Comparison of ENCODE assay signal across 25 cellular contexts in genomic region chr2:175679728-175680127, GRCh38.
"Had no signal": no experiment of that assay in that cellular context is flagged by ENCODE, and none has a peak within 500 bp of the region (broad histone marks: within the 10 kb centered on the region; RNA-seq: fewer than 3 reads in every experiment).

No MANE protein-coding gene starts in this region.

- H3K27ac ChIP-seq: colonic mucosa, epithelial cell of prostate, esophagus squamous epithelium, gastrocnemius medialis, heart right ventricle, left lung, lower lobe of right lung had no signal

- DNase-seq: colonic mucosa; cortex of kidney; effector CD8-positive, alpha-beta T cell; effector memory CD8-positive, alpha-beta T cell; endodermal cell; erythroblast; esophagus squamous epithelium; foreskin fibroblast; foreskin melanocyte; gastrocnemius medialis; glutamatergic neuron; heart right ventricle; hippocampal formation; left cardiac atrium; left lung; left ventricle myocardium superior; lower lobe of right lung; mesenchymal stem cell; mucosa of descending colon; naive B cell had no signal

- H3K4me1 ChIP-seq: colonic mucosa, esophagus squamous epithelium, gastrocnemius medialis, heart right ventricle, left lung, lower lobe of right lung had no signal

- ATAC-seq: effector memory CD8-positive, alpha-beta T cell; esophagus mucosa; gastrocnemius medialis; heart right ventricle; left cardiac atrium; left lung; left ventricle myocardium superior; lower lobe of right lung; mucosa of descending colon had no signal

- H3K36me3 ChIP-seq: colonic mucosa, esophagus squamous epithelium, gastrocnemius medialis, heart right ventricle, left lung, lower lobe of right lung had no signal

- H3K27me3 ChIP-seq: colonic mucosa had no signal

- FAIRE-seq: endometrium, islet of Langerhans, keratinocyte had no signal

- H3K4me3 ChIP-seq: colonic mucosa, esophagus squamous epithelium, gastrocnemius medialis, heart right ventricle, left lung, lower lobe of right lung, mucosa of descending colon had no signal

- H3K9me3 ChIP-seq: colonic mucosa, esophagus squamous epithelium, gastrocnemius medialis, heart right ventricle, left lung, lower lobe of right lung, mucosa of descending colon had no signal
